ENCODE assay signal across 13 cellular contexts in the genomic region with DNA sequence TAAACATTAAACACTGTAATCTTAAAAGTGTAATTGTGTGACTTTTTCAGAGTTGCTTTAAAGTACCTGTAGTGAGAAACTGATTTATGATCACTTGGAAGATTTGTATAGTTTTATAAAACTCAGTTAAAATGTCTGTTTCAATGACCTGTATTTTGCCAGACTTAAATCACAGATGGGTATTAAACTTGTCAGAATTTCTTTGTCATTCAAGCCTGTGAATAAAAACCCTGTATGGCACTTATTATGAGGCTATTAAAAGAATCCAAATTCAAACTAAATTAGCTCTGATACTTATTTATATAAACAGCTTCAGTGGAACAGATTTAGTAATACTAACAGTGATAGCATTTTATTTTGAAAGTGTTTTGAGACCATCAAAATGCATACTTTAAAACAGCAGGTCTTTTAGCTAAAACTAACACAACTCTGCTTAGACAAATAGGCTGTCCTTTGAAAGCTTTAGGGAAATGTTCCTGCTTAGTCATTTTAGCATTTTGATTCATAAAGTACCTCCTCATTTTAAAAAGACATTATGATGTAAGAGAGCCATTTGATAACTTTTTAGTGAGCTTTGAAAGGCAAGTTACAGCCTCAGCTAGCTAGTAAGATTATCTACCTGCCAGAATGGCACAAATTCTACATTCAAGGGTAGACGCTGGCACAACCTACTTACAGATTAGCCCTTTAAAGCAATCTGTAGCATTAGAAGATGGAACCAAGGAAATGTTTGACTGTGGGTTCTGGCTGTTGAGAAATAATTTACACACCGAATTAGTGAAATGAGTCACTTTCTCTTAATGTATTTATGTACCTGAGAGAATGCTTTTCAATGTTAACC. TPM values are rescaled to one million over a fixed set of nuclear protein-coding genes. Genes with fewer than 3 reads are reported as not detected.
DNase-seq lines count a peak whose midpoint lies in the region; ATAC-seq, FAIRE-seq and TF ChIP-seq lines count a peak whose summit lies in the region.
"Had no signal": no experiment of that assay in that cellular context is flagged by ENCODE, and none has a peak within 500 bp of the region (broad histone marks: within the 10 kb centered on the region; RNA-seq: fewer than 3 reads in every experiment).

No MANE protein-coding gene starts in this region.

- no peak overlapping the region for H3K4me3 ChIP-seq in cardiac muscle cell
- H3K4me3 ChIP-seq in right atrium auricular region: no peak overlapping the region
- H3K4me3 ChIP-seq in GM12878: no peak overlapping the region
- H3K4me3 ChIP-seq in psoas muscle: no peak overlapping the region
- no peak overlapping the region for H3K4me3 ChIP-seq in PC-3 (ENCODE audit: low read length)
- H3K4me3 ChIP-seq: HAP-1, transverse colon had no signal

- no TSS peak for BruUV-seq in GM12878 (replicated peaks; lab: Mats Ljungman, UMichigan)
- no TSS peak for BruUV-seq in PC-3 (replicated peaks; lab: Mats Ljungman, UMichigan)

- intact Hi-C loops in GM12878 (cut with micrococcal nuclease; ENCODE audit: unreplicated experiment): no loop called here
- intact Hi-C loops in psoas muscle (cut with DNase I): no loop called here
- intact Hi-C loops in PC-3 (cut with micrococcal nuclease): no loop called here

- H3K27ac Mint-ChIP-seq in type B pancreatic cell: peak overlapping the region; percentile 16

- POLR2A ChIA-PET in GM12878 (lab: Charles Lee) (interaction anchor here (1.5 kb wide), 1 partner anchor 104 kb away, joined by 6 read pairs; no protein-coding TSS in a partner anchor), PC-3 (lab: Charles Lee; ENCODE audit: unreplicated experiment) (interaction anchor here (0.6 kb wide), 2 partner anchors 26 to 64 kb away, joined by 3 to 4 read pairs; no protein-coding TSS in a partner anchor)

- peaks cover 21% of the 10 kb centered on the region for H3K4me1 Mint-ChIP-seq in type B pancreatic cell (ENCODE audit: unreplicated experiment)

- no peak overlapping the region for H3K4me3 Mint-ChIP-seq in type B pancreatic cell

- no peak for FAIRE-seq in GM12878 (lab: Jason Lieb, UNC)

- H3K27ac ChIP-seq in cardiac muscle cell: peak overlapping the region; percentile 1
- H3K27ac ChIP-seq in right atrium auricular region: no peak overlapping the region
- peak overlapping the region; percentile 35 for H3K27ac ChIP-seq in GM12878 (ENCODE audit: control insufficient read depth, insufficient read depth)
- H3K27ac ChIP-seq in psoas muscle: no peak overlapping the region
- H3K27ac ChIP-seq in PC-3 (ENCODE audit: low read length): no peak overlapping the region
- H3K27ac ChIP-seq: transverse colon had no signal

- peaks cover 4% of the 10 kb centered on the region for H3F3A ChIP-seq in PC-3 (ENCODE audit: low read length, unreplicated experiment)

- no peak for TF ChIP-seq RAD21 in GM12878 (IDR thresholded peaks at IDR 0.05; ENCODE audit: insufficient read depth, low read depth, low read length)

- H3K27me3 ChIP-seq in cardiac muscle cell (no peaks in the 10 kb centered on the region), right atrium auricular region (no peaks in the 10 kb centered on the region), GM12878 (replicated peaks in 1 of 2; ENCODE audit: control insufficient read depth in 2 of 2, insufficient read depth in 2 of 2, low read length in 1 of 2) (no peaks in the 10 kb centered on the region), psoas muscle (ENCODE audit: insufficient read depth in 3 of 3, low read length in 2 of 3) (no peaks in the 10 kb centered on the region), PC-3 (ENCODE audit: low read length) (no peaks in the 10 kb centered on the region)
- H3K27me3 ChIP-seq: transverse colon had no signal

- peaks cover 9% of the 10 kb centered on the region for H3K79me2 ChIP-seq in GM12878 (ENCODE audit: control insufficient read depth, insufficient read depth, low read length)
- peaks cover 28% of the 10 kb centered on the region for H3K79me2 ChIP-seq in PC-3 (ENCODE audit: low read length)

- in situ Hi-C loops in GM12878 (cut with MboI): no loop called here

- CTCF ChIA-PET in GM12878 (lab: Yijun Ruan, JAX): interaction anchor here (1.0 to 1.2 kb wide), 2 partner anchors 63 to 110 kb away, joined by 3 read pairs; no protein-coding TSS in a partner anchor
- CTCF ChIA-PET in PC-3 (lab: Charles Lee): no interaction called here

- H4K20me1 ChIP-seq in GM12878 (ENCODE audit: control insufficient read depth, insufficient read depth) (no peaks in the 10 kb centered on the region), PC-3 (ENCODE audit: low read length) (peaks cover 17% of the 10 kb centered on the region)

- H3K9me3 ChIP-seq in cardiac muscle cell (ENCODE audit: low read depth) (no peaks in the 10 kb centered on the region), right atrium auricular region (no peaks in the 10 kb centered on the region), GM12878 (replicated peaks; ENCODE audit: control insufficient read depth, insufficient read depth, low read length) (no peaks in the 10 kb centered on the region), psoas muscle (no peaks in the 10 kb centered on the region), PC-3 (ENCODE audit: low read length) (no peaks in the 10 kb centered on the region)
- H3K9me3 ChIP-seq: HAP-1, transverse colon had no signal

- no peak for TF ChIP-seq EP300 in GM12878 (IDR thresholded peaks at IDR 0.05; ENCODE audit: borderline replicate concordance in 1 of 2, control insufficient read depth in 1 of 2, low read depth in 2 of 2, low read length in 2 of 2)

- H3K36me3 ChIP-seq in cardiac muscle cell: peaks cover 25% of the 10 kb centered on the region
- peaks cover 69% of the 10 kb centered on the region for H3K36me3 ChIP-seq in right atrium auricular region
- peaks cover 3 to 27% of the 10 kb centered on the region in 2 experiments; a peak in 3 of 4 replicates for H3K36me3 ChIP-seq in GM12878 (ENCODE audit: control insufficient read depth in 2 of 2, insufficient read depth in 2 of 2, low read length in 1 of 2)
- H3K36me3 ChIP-seq in psoas muscle (ENCODE audit: insufficient read depth in 1 of 2, low read depth in 1 of 2): peaks cover 14 to 80% of the 10 kb centered on the region in 2 donors
- H3K36me3 ChIP-seq in PC-3 (ENCODE audit: low read depth, low read length): peaks cover 49% of the 10 kb centered on the region

- DNase-seq in cardiac muscle cell (ENCODE audit: low read depth in 1 of 2, low spot score in 1 of 2) (no peak), right atrium auricular region (ENCODE audit: low spot score) (no peak), GM12878 (ENCODE audit: low read depth, low spot score) (no peak), type B pancreatic cell (ENCODE audit: extremely low spot score, unreplicated experiment) (no peak), psoas muscle (no peak), PC-3 (no peak)
- DNase-seq: GF-D8, hippocampal formation, NCI-H748 treated with DMSO at 0.1 percent for 48 hours, transverse colon had no signal

- TF ChIP-seq CTCF in cardiac muscle cell (IDR thresholded peaks at IDR 0.05; ENCODE audit: low read depth, low read length): no peak
- no peak for TF ChIP-seq CTCF in right atrium auricular region (IDR thresholded peaks at IDR 0.05)
- TF ChIP-seq CTCF in GM12878 (IDR thresholded peaks at IDR 0.05 in 2 of 3, conservative IDR thresholded peaks at IDR 0.05 in 1 of 3; ENCODE audit: control insufficient read depth in 2 of 3, extremely low read depth in 1 of 3, insufficient read depth in 1 of 3, low read depth in 3 of 3, low read length in 3 of 3): no peak
- no peak for TF ChIP-seq CTCF in type B pancreatic cell (conservative IDR thresholded peaks at IDR 0.05)
- no peak for TF ChIP-seq CTCF in psoas muscle (IDR thresholded peaks at IDR 0.05)
- TF ChIP-seq CTCF in PC-3 (conservative IDR thresholded peaks at IDR 0.05; ENCODE audit: low read depth, low read length): no peak

- H2AFZ ChIP-seq in GM12878 (ENCODE audit: control insufficient read depth, low read depth, low read length): no peak overlapping the region
- no peak overlapping the region for H2AFZ ChIP-seq in PC-3 (ENCODE audit: low read length)

- SMC1A ChIA-PET in GM12878 (lab: Charles Lee; ENCODE audit: uncharacterized antibody, unreplicated experiment): interaction anchor here (1.5 kb wide), 1 partner anchor 45 kb away, joined by 3 read pairs; no protein-coding TSS in a partner anchor

- H3K36me3 Mint-ChIP-seq in type B pancreatic cell: peaks cover 36% of the 10 kb centered on the region

- H3K4me1 ChIP-seq in cardiac muscle cell (ENCODE audit: low read depth) (no peaks in the 10 kb centered on the region), right atrium auricular region (peaks cover 0 to 15% of the 10 kb centered on the region in 2 donors), GM12878 (ENCODE audit: control insufficient read depth, insufficient read depth, low read length) (peaks cover 17% of the 10 kb centered on the region), psoas muscle (peaks cover 7% of the 10 kb centered on the region), PC-3 (ENCODE audit: insufficient read depth, low read length) (no peaks in the 10 kb centered on the region)

- 30% methylated on average over 2 of the region's 2 CpGs for WGBS in GM12878 (ENCODE audit: insufficient coverage, insufficient replicate concordance, low lambda C conversion rate, missing lambda C conversion rate)
- 71 to 85% (median 76%) methylated on average over 2 of the region's 2 CpGs for WGBS in psoas muscle, 3 donors

- H3K9ac ChIP-seq in GM12878 (ENCODE audit: control insufficient read depth, insufficient read depth, low read length) (no peak overlapping the region), PC-3 (ENCODE audit: low read length) (no peak overlapping the region)

- RAD21 ChIA-PET in GM12878 (lab: Charles Lee; ENCODE audit: unreplicated experiment): interaction anchor here (1.1 kb wide), 1 partner anchor 9 kb away, joined by 3 read pairs; no protein-coding TSS in a partner anchor

- no peaks in the 10 kb centered on the region for H3K9me3 Mint-ChIP-seq in type B pancreatic cell

- H3K27me3 Mint-ChIP-seq in type B pancreatic cell: no peaks in the 10 kb centered on the region

- H3K4me2 ChIP-seq in GM12878 (ENCODE audit: control insufficient read depth, insufficient read depth) (no peak overlapping the region), PC-3 (ENCODE audit: low read length) (no peak overlapping the region)

- no peaks in the 10 kb centered on the region for H3K9me2 ChIP-seq in PC-3 (replicated peaks; ENCODE audit: low read length)

- no peak for TF ChIP-seq POLR2A in GM12878 (IDR thresholded peaks at IDR 0.05; ENCODE audit: low read depth, low read length)

- ATAC-seq in HG03432 (IDR thresholded peaks at IDR 0.05; ENCODE audit: unreplicated experiment) (peak; percentile 47), GM12878 (peak; percentile 53), psoas muscle (no peak), GM18498 (IDR thresholded peaks at IDR 0.05; ENCODE audit: unreplicated experiment) (no peak), PC-3 (no peak)

RNA-seq across cellular contexts. Expression of gene SOD1, which starts 9.4 kb away (rescaled TPM):
- 242 and 344 TPM in 2 replicates for total RNA-seq in cardiac muscle cell
- 463 and 469 TPM in 2 replicates for polyA plus RNA-seq in cardiac muscle cell
- 100 to 1,000 TPM; 321 to 332 TPM for total RNA-seq in right atrium auricular region
- total RNA-seq in GM12878 (2013; cell fraction: nucleolus; rRNA removed): 23.7 and 26.1 TPM in 2 replicates
- 171 and 193 TPM in 2 replicates for total RNA-seq in GM12878 (2014; rRNA removed)
- 265 and 275 TPM in 2 replicates for total RNA-seq in GM12878 (2014; rRNA removed; fragmentation: Illumina TruSeq; extraction: Trizol)
- total RNA-seq in GM12878 (2021): 213 and 226 TPM in 2 replicates
- polyA plus RNA-seq in GM12878 (2011; ENCODE audit: low read depth): 241 TPM
- 352 and 405 TPM in 2 replicates for polyA plus RNA-seq in GM12878 (2011; rRNA removed)
- polyA plus RNA-seq in GM12878 (2011; cell fraction: cytosol; rRNA removed): 251 and 259 TPM in 2 replicates
- polyA plus RNA-seq in GM12878 (2011; cell fraction: nucleus; rRNA removed): 152 and 159 TPM in 2 replicates
- 188 and 198 TPM in 2 replicates for polyA plus RNA-seq in GM12878 (2012)
- 242 and 261 TPM in 2 replicates for polyA plus RNA-seq in GM12878 (2014; fragmentation: Illumina TruSeq; extraction: Trizol)
- 100 to 1,000 TPM; 655 to 710 TPM for polyA plus RNA-seq in GM12878 (2014; fragmentation: Nextera tagmentation; extraction: Ambion mirVana)
- 205 and 220 TPM in 2 replicates for polyA plus RNA-seq in GM12878 (2014; rRNA removed)
- polyA plus RNA-seq in GM12878 (2016; fragmentation: Nextera tagmentation; extraction: Ambion mirVana): 100 to 1,000 TPM; 473 to 502 TPM
- polyA minus RNA-seq in GM12878 (2011; rRNA and poly(A)+ RNA removed): 145 and 174 TPM in 2 replicates
- polyA minus RNA-seq in GM12878 (2011; cell fraction: cytosol; rRNA and poly(A)+ RNA removed): 136 and 143 TPM in 2 replicates
- 21.4 and 34.0 TPM in 2 replicates for polyA minus RNA-seq in GM12878 (2011; cell fraction: nucleus; rRNA and poly(A)+ RNA removed)
- total RNA-seq in type B pancreatic cell (ENCODE audit: low replicate concordance): 171 and 232 TPM in 2 replicates
- 100 to 1,000 TPM; 226 to 326 (median 285) TPM for total RNA-seq in psoas muscle
- 100 to 1,000 TPM; 305 to 890 (median 337) TPM for polyA plus RNA-seq in psoas muscle
- 398 and 409 TPM in 2 replicates for total RNA-seq in PC-3 (2014; rRNA removed)

Comparison
In these comparisons a context has a peak if more than half of its experiments do, and no peak if none do; other contexts are left out.
1. H3K27ac ChIP-seq: peak in cardiac muscle cell (single experiment) and GM12878 (single experiment); none in right atrium auricular region (0 of 2), psoas muscle (single experiment) and PC-3 (single experiment).
2. ATAC-seq: peak in HG03432 (single experiment) and GM12878 (single experiment); none in psoas muscle (0 of 4), GM18498 (single experiment) and PC-3 (single experiment).